In genomic region chr22:50437511-50438304, GRCh38 we compare ENCODE assay signal across 24 cellular contexts. TPM values are rescaled to one million over a fixed set of nuclear protein-coding genes. Genes with fewer than 3 reads are reported as not detected.
"Had no signal": no experiment of that assay in that cellular context is flagged by ENCODE, and none has a peak within 500 bp of the region (broad histone marks: within the 10 kb centered on the region; RNA-seq: fewer than 3 reads in every experiment).

No MANE protein-coding gene starts in this region.

- H3K27me3 Mint-ChIP-seq: naive B cell; stimulated activated naive B cell treated with anti-CD40 and anti-IgM and Interleukin-4, amounts not matched to agents 10 μg/mL and 1 μg/mL and 100 μg/mL, for 72 hours had no signal

- ATAC-seq: esophagus mucosa; heart left ventricle; sciatic nerve; stimulated activated naive B cell treated with anti-CD40 and anti-IgM and Interleukin-4, amounts not matched to agents 10 μg/mL and 1 μg/mL and 100 μg/mL, for 72 hours had no signal

- H3K4me1 Mint-ChIP-seq: nephron had no signal

- H3K27me3 ChIP-seq: dorsolateral prefrontal cortex, heart left ventricle had no signal

- H2AFZ ChIP-seq: parathyroid adenoma had no signal

- FAIRE-seq: frontal cortex, islet of Langerhans had no signal

- H3K9me3 ChIP-seq: heart left ventricle, left ventricle myocardium inferior, prostate gland had no signal

- H3K9ac ChIP-seq: parathyroid adenoma had no signal

- H3K4me3 Mint-ChIP-seq: naive B cell; nephron; stimulated activated naive B cell treated with anti-CD40 and anti-IgM and Interleukin-4, amounts not matched to agents 10 μg/mL and 1 μg/mL and 100 μg/mL, for 72 hours had no signal

- H3K27ac Mint-ChIP-seq: nephron; stimulated activated naive B cell treated with anti-CD40 and anti-IgM and Interleukin-4, amounts not matched to agents 10 μg/mL and 1 μg/mL and 100 μg/mL, for 72 hours had no signal

- H3K9me3 Mint-ChIP-seq: naive B cell; nephron; stimulated activated naive B cell treated with anti-CD40 and anti-IgM and Interleukin-4, amounts not matched to agents 10 μg/mL and 1 μg/mL and 100 μg/mL, for 72 hours had no signal

- H3K27ac ChIP-seq: heart left ventricle, left ventricle myocardium inferior, parathyroid adenoma, prostate gland had no signal

- H3K79me2 ChIP-seq: parathyroid adenoma had no signal

- H3K4me3 ChIP-seq: dorsolateral prefrontal cortex, heart left ventricle, left ventricle myocardium inferior, prostate gland had no signal

- H3K4me1 ChIP-seq: heart left ventricle, left ventricle myocardium inferior, parathyroid adenoma, prostate gland had no signal

- DNase-seq: cortex of kidney; effector CD8-positive, alpha-beta T cell; hypothalamus; left ventricle myocardium inferior; mesendoderm; naive B cell; stimulated activated CD4-positive, alpha-beta T cell treated with anti-CD3 and anti-CD28 coated beads, Interleukin-2, amount 100 ng/mL, for 24 hours; stimulated activated CD4-positive, alpha-beta T cell treated with anti-CD3 and anti-CD28 coated beads, Interleukin-4, amount 100 ng/mL, for 4 hours; stimulated activated naive B cell treated with anti-CD40 and anti-IgM and Interleukin-4, amounts not matched to agents 10 μg/mL and 1 μg/mL and 100 μg/mL, for 72 hours; trophoblast cell had no signal

RNA-seq across cellular contexts. Expression of gene ADM2, which starts 43.6 kb away (rescaled TPM):
- total RNA-seq: frontal cortex, left ventricle myocardium inferior had no signal

RNA-seq across cellular contexts. Expression of gene MIOX, which starts 49.0 kb away (rescaled TPM):
- total RNA-seq: esophagus mucosa, frontal cortex, glomerular endothelial cell, heart left ventricle, left ventricle myocardium inferior, lung microvascular endothelial cell, omental fat pad, prostate gland, sciatic nerve, skeletal muscle tissue, urinary bladder had no signal
- polyA plus RNA-seq: heart left ventricle, urinary bladder had no signal
